ENCODE assay signal across 28 cellular contexts in the genomic region with DNA sequence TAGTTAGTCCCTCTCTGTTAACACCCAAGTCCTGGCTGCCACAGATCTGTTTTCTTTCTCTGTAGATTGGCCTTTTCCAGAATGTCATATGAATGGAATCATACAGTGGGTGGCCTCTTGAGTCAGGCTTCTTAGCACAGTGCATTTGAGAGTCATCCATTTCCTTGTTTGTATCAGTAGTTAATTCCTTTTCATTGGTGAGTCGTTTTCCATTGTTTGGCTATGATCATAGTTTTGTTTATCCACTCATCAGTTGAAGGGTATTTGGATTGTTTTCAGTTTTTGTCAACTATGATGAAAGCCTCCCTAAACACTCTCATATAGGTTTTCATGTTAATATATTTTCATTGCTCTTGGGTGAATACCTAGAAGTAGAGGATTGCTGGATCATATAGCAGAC.
DNase-seq lines count a peak whose midpoint lies in the region; ATAC-seq, FAIRE-seq and TF ChIP-seq lines count a peak whose summit lies in the region.
"Had no signal": no experiment of that assay in that cellular context is flagged by ENCODE, and none has a peak within 500 bp of the region (broad histone marks: within the 10 kb centered on the region; RNA-seq: fewer than 3 reads in every experiment).

No MANE protein-coding gene starts in this region.

- peaks cover 41% of the 10 kb centered on the region for H3K4me1 Mint-ChIP-seq in activated naive CD8-positive, alpha-beta T cell treated with anti-CD3 and anti-CD28 coated beads, Interleukin-2, amount 50 U/mL, for 24 hours
- H3K4me1 Mint-ChIP-seq in activated naive CD8-positive, alpha-beta T cell treated with anti-CD3 and anti-CD28 coated beads for 36 hours: peaks cover 29% of the 10 kb centered on the region

- POLR2A ChIA-PET in GM12878 (lab: Charles Lee): no interaction called here

- H3K27me3 ChIP-seq in GM12878 (replicated peaks in 1 of 2; ENCODE audit: control insufficient read depth in 2 of 2, insufficient read depth in 2 of 2, low read length in 1 of 2) (no peaks in the 10 kb centered on the region), vagina (no peaks in the 10 kb centered on the region)
- H3K27me3 ChIP-seq: BLaER1, dorsolateral prefrontal cortex, neutrophil, upper lobe of left lung had no signal

- RAD21 ChIA-PET in GM12878 (lab: Charles Lee; ENCODE audit: unreplicated experiment): no interaction called here

- H3K36me3 ChIP-seq in GM12878 (ENCODE audit: control insufficient read depth in 2 of 2, insufficient read depth in 2 of 2, low read length in 1 of 2): peaks cover 0 to 5% of the 10 kb centered on the region in 2 experiments; a peak in 1 of 4 replicates
- H3K36me3 ChIP-seq in vagina: no peaks in the 10 kb centered on the region
- H3K36me3 ChIP-seq: neutrophil, upper lobe of left lung had no signal

- in situ Hi-C loops in GM12878 (cut with MboI): no loop called here

- TF ChIP-seq RAD21 in GM12878 (IDR thresholded peaks at IDR 0.05; ENCODE audit: insufficient read depth, low read depth, low read length): no peak

- no peaks in the 10 kb centered on the region for H3K27me3 Mint-ChIP-seq in activated naive CD8-positive, alpha-beta T cell treated with anti-CD3 and anti-CD28 coated beads, Interleukin-2, amount 50 U/mL, for 24 hours
- H3K27me3 Mint-ChIP-seq in activated naive CD8-positive, alpha-beta T cell treated with anti-CD3 and anti-CD28 coated beads for 36 hours: no peaks in the 10 kb centered on the region
- H3K27me3 Mint-ChIP-seq: memory B cell had no signal

- no peak for TF ChIP-seq CTCF in GM12878 (IDR thresholded peaks at IDR 0.05 in 2 of 3, conservative IDR thresholded peaks at IDR 0.05 in 1 of 3; ENCODE audit: control insufficient read depth in 2 of 3, extremely low read depth in 1 of 3, insufficient read depth in 1 of 3, low read depth in 3 of 3, low read length in 3 of 3)
- TF ChIP-seq CTCF in vagina (IDR thresholded peaks at IDR 0.05): no peak

- 92% methylated on average over 1 of the region's 1 CpG for WGBS in GM12878 (ENCODE audit: insufficient coverage, insufficient replicate concordance, low lambda C conversion rate, missing lambda C conversion rate)

- H3K4me3 ChIP-seq in GM12878: no peak overlapping the region
- no peak overlapping the region for H3K4me3 ChIP-seq in vagina
- H3K4me3 ChIP-seq: BLaER1, dorsolateral prefrontal cortex, upper lobe of left lung had no signal

- SMC1A ChIA-PET in GM12878 (lab: Charles Lee; ENCODE audit: uncharacterized antibody, unreplicated experiment): no interaction called here

- H3K4me3 Mint-ChIP-seq in activated naive CD8-positive, alpha-beta T cell treated with anti-CD3 and anti-CD28 coated beads, Interleukin-2, amount 50 U/mL, for 24 hours: no peak overlapping the region
- no peak overlapping the region for H3K4me3 Mint-ChIP-seq in activated naive CD8-positive, alpha-beta T cell treated with anti-CD3 and anti-CD28 coated beads for 36 hours
- H3K4me3 Mint-ChIP-seq: memory B cell had no signal

- peaks cover 5% of the 10 kb centered on the region for H3K9me3 ChIP-seq in GM12878 (replicated peaks; ENCODE audit: control insufficient read depth, insufficient read depth, low read length)
- no peaks in the 10 kb centered on the region for H3K9me3 ChIP-seq in vagina
- H3K9me3 ChIP-seq: BLaER1, Caco-2, neutrophil, upper lobe of left lung had no signal

- H3K4me2 ChIP-seq in GM12878 (ENCODE audit: control insufficient read depth, insufficient read depth): no peak overlapping the region
- H3K4me2 ChIP-seq: BLaER1 had no signal

- H3K79me2 ChIP-seq in GM12878 (ENCODE audit: control insufficient read depth, insufficient read depth, low read length): peaks cover 67% of the 10 kb centered on the region

- TF ChIP-seq POLR2A in GM12878 (IDR thresholded peaks at IDR 0.05; ENCODE audit: low read depth, low read length): no peak
- no peak for TF ChIP-seq POLR2A in vagina (IDR thresholded peaks at IDR 0.05)

- no peak for DNase-seq in activated naive CD8-positive, alpha-beta T cell treated with anti-CD3 and anti-CD28 coated beads, Interleukin-2, amount 50 U/mL, for 24 hours
- no peak for DNase-seq in activated naive CD8-positive, alpha-beta T cell treated with anti-CD3 and anti-CD28 coated beads for 36 hours
- DNase-seq in NCI-H2029 (lab: John Stamatoyannopoulos, UW) (peak; percentile 33), GM12878 (ENCODE audit: low read depth, low spot score) (no peak), vagina (ENCODE audit: extremely low spot score in 2 of 2) (no peak)
- no peak for DNase-seq in stimulated activated CD4-positive, alpha-beta T cell treated with anti-CD3 and anti-CD28 coated beads, Interleukin-15, amount 100 ng/mL, for 24 hours
- DNase-seq: ACHN; activated CD4-positive, alpha-beta T cell treated with anti-CD3 and anti-CD28 coated beads for 48 hours; Caco-2; cerebellar nuclear complex; DND-41; dorsolateral prefrontal cortex; head of caudate nucleus; KBM-7; kidney glomerular epithelial cell; MM.1S; NCI-H2171 treated with DMSO at 0.1 percent for 48 hours; NCI-H524 treated with DMSO at 0.1 percent for 48 hours; substantia nigra; upper lobe of left lung had no signal

- H2AFZ ChIP-seq in GM12878 (ENCODE audit: control insufficient read depth, low read depth, low read length): no peak overlapping the region

- H3K27ac ChIP-seq in GM12878 (ENCODE audit: control insufficient read depth, insufficient read depth) (no peak overlapping the region), vagina (peak overlapping the region; percentile 13)
- H3K27ac ChIP-seq: BLaER1, neutrophil, upper lobe of left lung had no signal

- no peak for ATAC-seq in activated naive CD8-positive, alpha-beta T cell treated with anti-CD3 and anti-CD28 coated beads, Interleukin-2, amount 50 U/mL, for 24 hours
- no peak for ATAC-seq in GM12878
- ATAC-seq in GM19397 (IDR thresholded peaks at IDR 0.05; ENCODE audit: unreplicated experiment): no peak
- ATAC-seq in HG02678 (IDR thresholded peaks at IDR 0.05; ENCODE audit: unreplicated experiment): no peak
- ATAC-seq: activated naive CD4-positive, alpha-beta T cell treated with anti-CD3 and anti-CD28 coated beads, Interleukin-2, amount 50 U/mL, for 72 hours; Panc1 had no signal

- H3K4me1 ChIP-seq in GM12878 (ENCODE audit: control insufficient read depth, insufficient read depth, low read length) (peaks cover 10% of the 10 kb centered on the region), vagina (peaks cover 33% of the 10 kb centered on the region)

- CTCF ChIA-PET in GM12878 (lab: Yijun Ruan, JAX): no interaction called here

- 0 out of 2 replicates have a peak, but pooled peaks cover 3% of the 10 kb centered on the region for H4K20me1 ChIP-seq in GM12878 (ENCODE audit: control insufficient read depth, insufficient read depth)

- intact Hi-C loops in GM12878 (cut with micrococcal nuclease; ENCODE audit: unreplicated experiment): loop anchor here (10.0 kb wide), 1 partner anchor 331 kb away; no protein-coding TSS in a partner anchor
- intact Hi-C loops in vagina (cut with DNase I): no loop called here

- TF ChIP-seq EP300 in GM12878 (IDR thresholded peaks at IDR 0.05; ENCODE audit: borderline replicate concordance in 1 of 2, control insufficient read depth in 1 of 2, low read depth in 2 of 2, low read length in 2 of 2): no peak

- BruUV-seq in GM12878 (replicated peaks; lab: Mats Ljungman, UMichigan): no TSS peak

- H3K9ac ChIP-seq in GM12878 (ENCODE audit: control insufficient read depth, insufficient read depth, low read length): no peak overlapping the region
- H3K9ac ChIP-seq: BLaER1 had no signal

- H3K36me3 Mint-ChIP-seq in activated naive CD8-positive, alpha-beta T cell treated with anti-CD3 and anti-CD28 coated beads, Interleukin-2, amount 50 U/mL, for 24 hours (ENCODE audit: low read depth): peaks cover 5% of the 10 kb centered on the region
- H3K36me3 Mint-ChIP-seq in activated naive CD8-positive, alpha-beta T cell treated with anti-CD3 and anti-CD28 coated beads for 36 hours: peaks cover 22% of the 10 kb centered on the region

- peaks cover 9% of the 10 kb centered on the region for H3K9me3 Mint-ChIP-seq in activated naive CD8-positive, alpha-beta T cell treated with anti-CD3 and anti-CD28 coated beads, Interleukin-2, amount 50 U/mL, for 24 hours
- H3K9me3 Mint-ChIP-seq in activated naive CD8-positive, alpha-beta T cell treated with anti-CD3 and anti-CD28 coated beads for 36 hours: peaks cover 4% of the 10 kb centered on the region
- H3K9me3 Mint-ChIP-seq: activated naive CD4-positive, alpha-beta T cell treated with anti-CD3 and anti-CD28 coated beads, Interleukin-2, amount 50 U/mL, for 72 hours had no signal

- FAIRE-seq in GM12878 (lab: Jason Lieb, UNC): no peak

- H3K27ac Mint-ChIP-seq in activated naive CD8-positive, alpha-beta T cell treated with anti-CD3 and anti-CD28 coated beads, Interleukin-2, amount 50 U/mL, for 24 hours: peak overlapping the region; percentile 35
- H3K27ac Mint-ChIP-seq in activated naive CD8-positive, alpha-beta T cell treated with anti-CD3 and anti-CD28 coated beads for 36 hours: no peak overlapping the region
- H3K27ac Mint-ChIP-seq: activated naive CD4-positive, alpha-beta T cell treated with anti-CD3 and anti-CD28 coated beads, Interleukin-2, amount 50 U/mL, for 72 hours; activated T-helper 2 cell treated with anti-CD3 and anti-CD28 coated beads, Interferon-gamma antibody, Interleukin-2, Interleukin-4, amounts not matched to agents 10 μg/mL and 5 μg/mL and 100 μg/mL, durations not matched to agents 14 hours and 24 hours and 36 hours; memory B cell had no signal

TF ChIP-seq in GM12878, 131 proteins besides CTCF, POLR2A, EP300 and RAD21:
- TF ChIP-seq CBX5 (IDR thresholded peaks at IDR 0.05; ENCODE audit: low read depth) (0 out of 2 replicates have a peak, but pooled peaks have one; percentile 46), IRF5 (IDR thresholded peaks at IDR 0.05; ENCODE audit: borderline replicate concordance) (no peak), NBN (IDR thresholded peaks at IDR 0.05) (no peak)
